ENCODE assay signal across 8 cellular contexts in genomic region chr11:2898366-2899079, GRCh38. TPM values are rescaled to one million over a fixed set of nuclear protein-coding genes. Genes with fewer than 3 reads are reported as not detected.
A peak's percentile ranks its signal among the peaks of the same experiment; 100 is the strongest.
DNase-seq lines count a peak whose midpoint lies in the region; ATAC-seq and TF ChIP-seq lines count a peak whose summit lies in the region.

No MANE protein-coding gene starts in this region.

- intact Hi-C loops in left ventricle myocardium superior (cut with micrococcal nuclease) = no loop called here

- peak overlapping the region; percentile 72 for H3K4me3 Mint-ChIP-seq in activated naive CD8-positive, alpha-beta T cell

- in situ Hi-C loops in HAP-1 (cut with MboI; ENCODE audit: low sequenced_read_pairs) = loop anchor here (5.0 to 25.0 kb wide), 2 partner anchors 471 to 711 kb away; no protein-coding TSS in a partner anchor

- no peak for DNase-seq in RWPE2 (ENCODE audit: low spot score)
- peak; percentile 64 for DNase-seq in left ventricle myocardium superior
- DNase-seq in stimulated activated CD4-positive, alpha-beta T cell treated with anti-CD3 and anti-CD28 coated beads, Interleukin-4, amount 100 ng/mL, for 48 hours (ENCODE audit: low read depth in 2 of 2) = peak; percentile 30 to 49
- no peak for DNase-seq in HAP-1 (ENCODE audit: low spot score in 2 of 2)

- H3K9me3 ChIP-seq in RWPE2 (ENCODE audit: severe bottlenecking) (no peaks in the 10 kb centered on the region), HAP-1 (no peaks in the 10 kb centered on the region)

- peak overlapping the region; percentile 90 for H3K27ac Mint-ChIP-seq in activated naive CD8-positive, alpha-beta T cell

- TF ChIP-seq CTCF in RWPE2 (IDR thresholded peaks at IDR 0.05; ENCODE audit: poor library complexity, severe bottlenecking) = no peak

- H3K36me3 Mint-ChIP-seq in activated naive CD8-positive, alpha-beta T cell = no peaks in the 10 kb centered on the region

- peaks cover 35% of the 10 kb centered on the region for H3K4me1 Mint-ChIP-seq in activated naive CD8-positive, alpha-beta T cell (ENCODE audit: low read depth)

- no peaks in the 10 kb centered on the region for H3K27me3 ChIP-seq in RWPE2 (ENCODE audit: insufficient read depth, poor library complexity, severe bottlenecking)
- H3K27me3 ChIP-seq in HAP-1 (ENCODE audit: low read depth) = no peaks in the 10 kb centered on the region

- H3K27ac ChIP-seq in RWPE2 (ENCODE audit: poor library complexity, severe bottlenecking) = peak overlapping the region; percentile 75

- peak; percentile 41 for ATAC-seq in GM21786 (IDR thresholded peaks at IDR 0.05; ENCODE audit: unreplicated experiment)
- peak; percentile 63 for ATAC-seq in RWPE2 (ENCODE audit: low read depth)
- ATAC-seq in left ventricle myocardium superior = peak; percentile 21
- no peak for ATAC-seq in HG02610 (IDR thresholded peaks at IDR 0.05; ENCODE audit: unreplicated experiment)
- no peak for ATAC-seq in GM21515 (IDR thresholded peaks at IDR 0.05; ENCODE audit: unreplicated experiment)

- H3K4me3 ChIP-seq in RWPE2 (ENCODE audit: severe bottlenecking) = no peak overlapping the region
- no peak overlapping the region for H3K4me3 ChIP-seq in HAP-1

- H3K36me3 ChIP-seq in RWPE2 (ENCODE audit: low read depth) = no peaks in the 10 kb centered on the region
- no peaks in the 10 kb centered on the region for H3K36me3 ChIP-seq in HAP-1 (replicated peaks)

- no peaks in the 10 kb centered on the region for H3K27me3 Mint-ChIP-seq in activated naive CD8-positive, alpha-beta T cell

- peaks cover 19% of the 10 kb centered on the region for H3K4me1 ChIP-seq in RWPE2 (ENCODE audit: insufficient read depth, poor library complexity, severe bottlenecking)
- peaks cover 7% of the 10 kb centered on the region for H3K4me1 ChIP-seq in HAP-1

- H3K9me3 Mint-ChIP-seq in activated naive CD8-positive, alpha-beta T cell (ENCODE audit: low read depth) = no peaks in the 10 kb centered on the region

RNA-seq across cellular contexts. Expression of gene CDKN1C, which starts 12.9 kb away (rescaled TPM):
- total RNA-seq in left ventricle myocardium superior = 42.0 TPM

RNA-seq across cellular contexts. Expression of gene PHLDA2, which starts 30.7 kb away (rescaled TPM):
- total RNA-seq in left ventricle myocardium superior = 0.99 TPM

Comparison
In these comparisons a context has a peak if more than half of its experiments do, and no peak if none do; other contexts are left out.
1. ATAC-seq: peak in GM21786 (single experiment), RWPE2 (single experiment) and left ventricle myocardium superior (single experiment); none in HG02610 (single experiment) and GM21515 (single experiment).
2. DNase-seq: peak in left ventricle myocardium superior (single experiment) and stimulated activated CD4-positive, alpha-beta T cell treated with anti-CD3 and anti-CD28 coated beads, Interleukin-4, amount 100 ng/mL, for 48 hours (2 of 2); none in RWPE2 (single experiment) and HAP-1 (0 of 2).